Comparison of ENCODE assay signal across 1 cellular context in the genomic region with DNA sequence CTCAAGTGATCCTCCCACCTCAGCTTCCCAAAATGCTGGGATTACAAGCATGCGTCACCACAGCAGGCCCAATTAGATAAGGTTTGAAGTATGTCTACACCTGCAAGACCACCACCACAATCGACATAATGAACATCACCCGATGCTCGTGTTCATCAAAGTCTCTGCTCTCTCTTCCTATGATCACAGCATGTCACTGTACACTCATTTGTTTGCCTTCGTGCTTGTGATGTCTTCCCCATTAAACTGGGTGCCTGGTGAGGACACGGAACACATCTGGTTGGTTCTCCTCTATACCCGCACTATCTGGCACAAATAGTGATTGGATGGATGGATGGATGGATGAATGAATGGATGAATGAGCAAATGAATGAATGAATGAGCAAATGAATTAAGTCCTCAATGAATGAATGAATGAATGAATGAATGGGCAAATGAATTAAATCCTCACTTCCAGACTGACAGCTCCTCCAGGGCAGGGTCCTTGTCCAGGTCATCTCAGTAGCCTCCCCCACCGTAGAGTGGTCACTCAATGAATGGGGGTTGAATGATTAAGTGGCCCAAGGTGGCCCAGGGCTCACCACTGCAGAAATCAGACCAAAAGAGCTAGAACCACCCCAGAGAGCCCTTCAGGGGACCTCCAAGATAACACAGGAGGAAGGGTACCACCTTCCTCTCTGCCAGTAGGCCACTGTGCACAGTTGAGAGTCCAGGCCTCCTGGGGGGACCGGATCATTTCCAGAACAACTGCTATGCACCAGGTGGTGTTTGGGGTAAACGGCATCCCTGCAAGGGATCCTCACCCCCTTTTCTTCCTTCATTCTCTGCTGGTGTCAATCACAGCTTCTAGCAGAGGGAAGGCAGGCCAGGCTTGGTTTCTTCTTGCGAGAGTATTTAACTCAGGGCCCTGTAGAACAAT.
A peak's percentile ranks its signal among the peaks of the same experiment; 100 is the strongest.
TF ChIP-seq lines count a peak whose summit lies in the region.

No MANE protein-coding gene starts in this region.

TF ChIP-seq in HepG2, 621 proteins besides CTCF, POLR2A, EP300 and RAD21 (continued from another document):
- TF ChIP-seq, protein P1, sequence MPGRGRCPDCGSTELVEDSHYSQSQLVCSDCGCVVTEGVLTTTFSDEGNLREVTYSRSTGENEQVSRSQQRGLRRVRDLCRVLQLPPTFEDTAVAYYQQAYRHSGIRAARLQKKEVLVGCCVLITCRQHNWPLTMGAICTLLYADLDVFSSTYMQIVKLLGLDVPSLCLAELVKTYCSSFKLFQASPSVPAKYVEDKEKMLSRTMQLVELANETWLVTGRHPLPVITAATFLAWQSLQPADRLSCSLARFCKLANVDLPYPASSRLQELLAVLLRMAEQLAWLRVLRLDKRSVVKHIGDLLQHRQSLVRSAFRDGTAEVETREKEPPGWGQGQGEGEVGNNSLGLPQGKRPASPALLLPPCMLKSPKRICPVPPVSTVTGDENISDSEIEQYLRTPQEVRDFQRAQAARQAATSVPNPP (CRISPR knock-in tag; IDR thresholded peaks at IDR 0.05): 0 out of 2 replicates have a peak, but pooled peaks have one; percentile 18
- TF ChIP-seq SNAI1 (CRISPR knock-in tag; IDR thresholded peaks at IDR 0.05; ENCODE audit: borderline replicate concordance) (no peak), RBFOX2 (IDR thresholded peaks at IDR 0.05; ENCODE audit: low read depth, low read length) (peak; percentile 58), RBM22 (optimal IDR thresholded peaks at IDR 0.05; ENCODE audit: low read length) (peak; percentile 27), PAF1 (CRISPR knock-in tag; IDR thresholded peaks at IDR 0.05) (0 out of 2 replicates have a peak, but pooled peaks have one; percentile 59), ZNF619 (CRISPR knock-in tag; IDR thresholded peaks at IDR 0.05) (no peak), ZNF333 (CRISPR knock-in tag; IDR thresholded peaks at IDR 0.05; ENCODE audit: borderline replicate concordance) (0 out of 2 replicates have a peak, but pooled peaks have one; percentile 17), POLR2AphosphoS2 (IDR thresholded peaks at IDR 0.05; ENCODE audit: low read depth, low read length) (peak; percentile 98), ZSCAN30 (CRISPR knock-in tag; IDR thresholded peaks at IDR 0.05) (0 out of 2 replicates have a peak, but pooled peaks have one; percentile 59), CHD2 (IDR thresholded peaks at IDR 0.05; ENCODE audit: low read depth, low read length) (0 out of 2 replicates have a peak, but pooled peaks have one; percentile 34), ZNF564 (CRISPR knock-in tag; IDR thresholded peaks at IDR 0.05) (0 out of 2 replicates have a peak, but pooled peaks have one; percentile 15), ZNF24 (IDR thresholded peaks at IDR 0.05) (peak; percentile 98), IRX3 (CRISPR knock-in tag; IDR thresholded peaks at IDR 0.05; ENCODE audit: borderline replicate concordance, low read depth) (no peak), POLR2AphosphoS5 (IDR thresholded peaks at IDR 0.05; ENCODE audit: low read depth, low read length) (peak; percentile 37), MXI1 (IDR thresholded peaks at IDR 0.05; ENCODE audit: borderline replicate concordance, low read depth, low read length) (0 out of 3 replicates have a peak, but pooled peaks have one; percentile 25), ETV5 (CRISPR knock-in tag; IDR thresholded peaks at IDR 0.05; ENCODE audit: borderline replicate concordance) (no peak)
- TF ChIP-seq, protein P2, sequence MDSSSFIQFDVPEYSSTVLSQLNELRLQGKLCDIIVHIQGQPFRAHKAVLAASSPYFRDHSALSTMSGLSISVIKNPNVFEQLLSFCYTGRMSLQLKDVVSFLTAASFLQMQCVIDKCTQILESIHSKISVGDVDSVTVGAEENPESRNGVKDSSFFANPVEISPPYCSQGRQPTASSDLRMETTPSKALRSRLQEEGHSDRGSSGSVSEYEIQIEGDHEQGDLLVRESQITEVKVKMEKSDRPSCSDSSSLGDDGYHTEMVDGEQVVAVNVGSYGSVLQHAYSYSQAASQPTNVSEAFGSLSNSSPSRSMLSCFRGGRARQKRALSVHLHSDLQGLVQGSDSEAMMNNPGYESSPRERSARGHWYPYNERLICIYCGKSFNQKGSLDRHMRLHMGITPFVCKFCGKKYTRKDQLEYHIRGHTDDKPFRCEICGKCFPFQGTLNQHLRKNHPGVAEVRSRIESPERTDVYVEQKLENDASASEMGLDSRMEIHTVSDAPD (CRISPR knock-in tag; IDR thresholded peaks at IDR 0.05): no peak
- TF ChIP-seq, protein P3, sequence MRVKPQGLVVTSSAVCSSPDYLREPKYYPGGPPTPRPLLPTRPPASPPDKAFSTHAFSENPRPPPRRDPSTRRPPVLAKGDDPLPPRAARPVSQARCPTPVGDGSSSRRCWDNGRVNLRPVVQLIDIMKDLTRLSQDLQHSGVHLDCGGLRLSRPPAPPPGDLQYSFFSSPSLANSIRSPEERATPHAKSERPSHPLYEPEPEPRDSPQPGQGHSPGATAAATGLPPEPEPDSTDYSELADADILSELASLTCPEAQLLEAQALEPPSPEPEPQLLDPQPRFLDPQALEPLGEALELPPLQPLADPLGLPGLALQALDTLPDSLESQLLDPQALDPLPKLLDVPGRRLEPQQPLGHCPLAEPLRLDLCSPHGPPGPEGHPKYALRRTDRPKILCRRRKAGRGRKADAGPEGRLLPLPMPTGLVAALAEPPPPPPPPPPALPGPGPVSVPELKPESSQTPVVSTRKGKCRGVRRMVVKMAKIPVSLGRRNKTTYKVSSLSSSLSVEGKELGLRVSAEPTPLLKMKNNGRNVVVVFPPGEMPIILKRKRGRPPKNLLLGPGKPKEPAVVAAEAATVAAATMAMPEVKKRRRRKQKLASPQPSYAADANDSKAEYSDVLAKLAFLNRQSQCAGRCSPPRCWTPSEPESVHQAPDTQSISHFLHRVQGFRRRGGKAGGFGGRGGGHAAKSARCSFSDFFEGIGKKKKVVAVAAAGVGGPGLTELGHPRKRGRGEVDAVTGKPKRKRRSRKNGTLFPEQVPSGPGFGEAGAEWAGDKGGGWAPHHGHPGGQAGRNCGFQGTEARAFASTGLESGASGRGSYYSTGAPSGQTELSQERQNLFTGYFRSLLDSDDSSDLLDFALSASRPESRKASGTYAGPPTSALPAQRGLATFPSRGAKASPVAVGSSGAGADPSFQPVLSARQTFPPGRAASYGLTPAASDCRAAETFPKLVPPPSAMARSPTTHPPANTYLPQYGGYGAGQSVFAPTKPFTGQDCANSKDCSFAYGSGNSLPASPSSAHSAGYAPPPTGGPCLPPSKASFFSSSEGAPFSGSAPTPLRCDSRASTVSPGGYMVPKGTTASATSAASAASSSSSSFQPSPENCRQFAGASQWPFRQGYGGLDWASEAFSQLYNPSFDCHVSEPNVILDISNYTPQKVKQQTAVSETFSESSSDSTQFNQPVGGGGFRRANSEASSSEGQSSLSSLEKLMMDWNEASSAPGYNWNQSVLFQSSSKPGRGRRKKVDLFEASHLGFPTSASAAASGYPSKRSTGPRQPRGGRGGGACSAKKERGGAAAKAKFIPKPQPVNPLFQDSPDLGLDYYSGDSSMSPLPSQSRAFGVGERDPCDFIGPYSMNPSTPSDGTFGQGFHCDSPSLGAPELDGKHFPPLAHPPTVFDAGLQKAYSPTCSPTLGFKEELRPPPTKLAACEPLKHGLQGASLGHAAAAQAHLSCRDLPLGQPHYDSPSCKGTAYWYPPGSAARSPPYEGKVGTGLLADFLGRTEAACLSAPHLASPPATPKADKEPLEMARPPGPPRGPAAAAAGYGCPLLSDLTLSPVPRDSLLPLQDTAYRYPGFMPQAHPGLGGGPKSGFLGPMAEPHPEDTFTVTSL (CRISPR knock-in tag; IDR thresholded peaks at IDR 0.05; ENCODE audit: borderline replicate concordance): no peak
